In the genomic region with DNA sequence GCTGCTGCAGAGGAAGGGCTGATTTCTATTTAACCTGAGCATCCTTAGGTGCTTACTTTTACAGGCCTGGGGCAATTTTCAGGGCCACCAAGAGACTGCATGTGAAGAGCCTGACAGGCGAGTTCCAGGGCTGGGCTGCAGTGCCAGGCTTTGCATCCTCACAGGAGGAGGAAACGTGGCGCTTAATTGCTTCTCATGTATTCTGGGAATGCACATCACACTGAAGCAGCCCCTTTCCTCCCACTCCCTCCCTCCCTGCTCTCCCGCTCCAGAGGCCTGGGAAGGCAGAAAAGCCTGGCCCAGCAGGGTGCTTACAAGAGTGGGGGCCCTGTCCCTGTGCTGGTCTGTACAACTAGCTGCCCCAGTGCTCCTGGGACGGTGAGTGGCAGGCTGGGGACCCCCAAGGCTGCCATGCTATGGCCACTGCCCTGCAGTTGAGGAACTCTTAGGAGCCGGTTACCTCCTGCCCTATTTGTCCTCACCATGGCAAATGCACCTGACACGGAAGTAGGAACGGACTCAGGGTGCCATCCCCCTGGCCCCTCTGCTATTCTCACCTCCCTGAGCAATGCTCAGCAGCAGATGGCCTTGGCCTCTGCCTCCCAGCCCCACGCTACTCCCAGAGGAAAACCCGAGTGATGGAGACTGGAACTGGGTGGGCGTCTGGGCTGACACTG, we compare ENCODE assay signal across 18 cellular contexts.
DNase-seq lines count a peak whose midpoint lies in the region; ATAC-seq and TF ChIP-seq lines count a peak whose summit lies in the region.
"Had no signal": no experiment of that assay in that cellular context is flagged by ENCODE, and none has a peak within 500 bp of the region (broad histone marks: within the 10 kb centered on the region; RNA-seq: fewer than 3 reads in every experiment).

No MANE protein-coding gene starts in this region.

- peaks cover 13% of the 10 kb centered on the region for H3K4me1 Mint-ChIP-seq in WTC11
- H3K4me1 Mint-ChIP-seq: activated naive CD4-positive, alpha-beta T cell treated with anti-CD3 and anti-CD28 coated beads, Interleukin-2, amount 10 ng/mL, durations not matched to agents 7 days and 5 days; CD8-positive, alpha-beta memory T cell; naive B cell had no signal

- no peak for TF ChIP-seq CTCF in WTC11 (IDR thresholded peaks at IDR 0.05)

- H3K27me3 Mint-ChIP-seq in WTC11 (ENCODE audit: low read depth): no peaks in the 10 kb centered on the region
- H3K27me3 Mint-ChIP-seq: activated naive CD4-positive, alpha-beta T cell treated with anti-CD3 and anti-CD28 coated beads, Interleukin-2, amount 10 ng/mL, durations not matched to agents 7 days and 5 days had no signal

- no peaks in the 10 kb centered on the region for H3K36me3 Mint-ChIP-seq in WTC11
- H3K36me3 Mint-ChIP-seq: activated naive CD4-positive, alpha-beta T cell treated with anti-CD3 and anti-CD28 coated beads, Interleukin-2, amount 10 ng/mL, durations not matched to agents 7 days and 5 days; CD8-positive, alpha-beta memory T cell; naive B cell had no signal

- POLR2A ChIA-PET in WTC11 (lab: Charles Lee): interaction anchor here (0.5 kb wide), 1 partner anchor 151 kb away, joined by 3 read pairs; no protein-coding TSS in a partner anchor

- no peaks in the 10 kb centered on the region for H3K9me3 Mint-ChIP-seq in WTC11
- H3K9me3 Mint-ChIP-seq: activated naive CD4-positive, alpha-beta T cell treated with anti-CD3 and anti-CD28 coated beads, Interleukin-2, amount 10 ng/mL, durations not matched to agents 7 days and 5 days; CD8-positive, alpha-beta memory T cell; naive B cell had no signal

- ATAC-seq in WTC11: no peak
- ATAC-seq in GM18498 (IDR thresholded peaks at IDR 0.05; ENCODE audit: unreplicated experiment): no peak
- ATAC-seq in HG02973 (IDR thresholded peaks at IDR 0.05; ENCODE audit: unreplicated experiment): no peak

- H3K4me3 Mint-ChIP-seq in WTC11: no peak overlapping the region
- H3K4me3 Mint-ChIP-seq: activated naive CD4-positive, alpha-beta T cell treated with anti-CD3 and anti-CD28 coated beads, Interleukin-2, amount 10 ng/mL, durations not matched to agents 7 days and 5 days; CD8-positive, alpha-beta memory T cell had no signal

- CTCF ChIA-PET in WTC11 (lab: Charles Lee): interaction anchor here (0.6 to 1.5 kb wide), 17 partner anchors 10 to 293 kb away, joined by 3 to 10 read pairs (median 4); no protein-coding TSS in a partner anchor

- DNase-seq in NCI-H2171 treated with DMSO at 0.1 percent for 48 hours (lab: John Stamatoyannopoulos, UW) (peak; percentile 62), NCI-H2171 (lab: John Stamatoyannopoulos, UW) (no peak), NCI-H2081 treated with DMSO at 0.1 percent for 48 hours (lab: John Stamatoyannopoulos, UW) (peak; percentile 21), WTC11 (ENCODE audit: low spot score) (no peak), putamen (ENCODE audit: low spot score) (peak; percentile 34), NCI-H226 (no peak)
- DNase-seq: activated CD4-positive, alpha-beta T cell treated with anti-CD3 and anti-CD28 coated beads for 4 hours; activated naive CD4-positive, alpha-beta T cell treated with anti-CD3 and anti-CD28 coated beads, Interleukin-2, amount 10 ng/mL, durations not matched to agents 7 days and 5 days; effector CD4-positive, alpha-beta T cell; GF-D8; naive B cell; NCI-H446 treated with DMSO at 0.1 percent for 48 hours; RPMI8226; stimulated activated CD4-positive, alpha-beta T cell treated with anti-CD3 and anti-CD28 coated beads, Interleukin-2, amount 100 ng/mL, for 24 hours; T-helper 2 cell had no signal

- peak overlapping the region; percentile 17 for H3K27ac Mint-ChIP-seq in WTC11
- H3K27ac Mint-ChIP-seq: activated naive CD4-positive, alpha-beta T cell treated with anti-CD3 and anti-CD28 coated beads, Interleukin-2, amount 10 ng/mL, durations not matched to agents 7 days and 5 days; CD8-positive, alpha-beta memory T cell had no signal

TF ChIP-seq in WTC11, 78 proteins besides CTCF, POLR2A, EP300 and RAD21:
- TF ChIP-seq, protein P1, sequence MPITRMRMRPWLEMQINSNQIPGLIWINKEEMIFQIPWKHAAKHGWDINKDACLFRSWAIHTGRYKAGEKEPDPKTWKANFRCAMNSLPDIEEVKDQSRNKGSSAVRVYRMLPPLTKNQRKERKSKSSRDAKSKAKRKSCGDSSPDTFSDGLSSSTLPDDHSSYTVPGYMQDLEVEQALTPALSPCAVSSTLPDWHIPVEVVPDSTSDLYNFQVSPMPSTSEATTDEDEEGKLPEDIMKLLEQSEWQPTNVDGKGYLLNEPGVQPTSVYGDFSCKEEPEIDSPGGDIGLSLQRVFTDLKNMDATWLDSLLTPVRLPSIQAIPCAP (CRISPR knock-in tag; IDR thresholded peaks at IDR 0.05): no peak
- no peak for TF ChIP-seq ZNF219 (CRISPR knock-in tag; IDR thresholded peaks at IDR 0.05; ENCODE audit: borderline replicate concordance)
- no peak for TF ChIP-seq ETV6 (CRISPR knock-in tag; IDR thresholded peaks at IDR 0.05)
- TF ChIP-seq FOXK1 (CRISPR knock-in tag; IDR thresholded peaks at IDR 0.05): no peak
- TF ChIP-seq, protein P2, sequence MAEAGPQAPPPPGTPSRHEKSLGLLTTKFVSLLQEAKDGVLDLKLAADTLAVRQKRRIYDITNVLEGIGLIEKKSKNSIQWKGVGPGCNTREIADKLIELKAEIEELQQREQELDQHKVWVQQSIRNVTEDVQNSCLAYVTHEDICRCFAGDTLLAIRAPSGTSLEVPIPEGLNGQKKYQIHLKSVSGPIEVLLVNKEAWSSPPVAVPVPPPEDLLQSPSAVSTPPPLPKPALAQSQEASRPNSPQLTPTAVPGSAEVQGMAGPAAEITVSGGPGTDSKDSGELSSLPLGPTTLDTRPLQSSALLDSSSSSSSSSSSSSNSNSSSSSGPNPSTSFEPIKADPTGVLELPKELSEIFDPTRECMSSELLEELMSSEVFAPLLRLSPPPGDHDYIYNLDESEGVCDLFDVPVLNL (CRISPR knock-in tag; IDR thresholded peaks at IDR 0.05; ENCODE audit: borderline replicate concordance, low read depth): no peak
- no peak for TF ChIP-seq HMGA2 (CRISPR knock-in tag; IDR thresholded peaks at IDR 0.05)
- TF ChIP-seq, protein P3, sequence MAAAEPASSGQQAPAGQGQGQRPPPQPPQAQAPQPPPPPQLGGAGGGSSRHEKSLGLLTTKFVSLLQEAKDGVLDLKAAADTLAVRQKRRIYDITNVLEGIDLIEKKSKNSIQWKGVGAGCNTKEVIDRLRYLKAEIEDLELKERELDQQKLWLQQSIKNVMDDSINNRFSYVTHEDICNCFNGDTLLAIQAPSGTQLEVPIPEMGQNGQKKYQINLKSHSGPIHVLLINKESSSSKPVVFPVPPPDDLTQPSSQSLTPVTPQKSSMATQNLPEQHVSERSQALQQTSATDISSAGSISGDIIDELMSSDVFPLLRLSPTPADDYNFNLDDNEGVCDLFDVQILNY (CRISPR knock-in tag; IDR thresholded peaks at IDR 0.05): no peak
- no peak for TF ChIP-seq JAZF1 (CRISPR knock-in tag; IDR thresholded peaks at IDR 0.05)
- TF ChIP-seq, protein P4, sequence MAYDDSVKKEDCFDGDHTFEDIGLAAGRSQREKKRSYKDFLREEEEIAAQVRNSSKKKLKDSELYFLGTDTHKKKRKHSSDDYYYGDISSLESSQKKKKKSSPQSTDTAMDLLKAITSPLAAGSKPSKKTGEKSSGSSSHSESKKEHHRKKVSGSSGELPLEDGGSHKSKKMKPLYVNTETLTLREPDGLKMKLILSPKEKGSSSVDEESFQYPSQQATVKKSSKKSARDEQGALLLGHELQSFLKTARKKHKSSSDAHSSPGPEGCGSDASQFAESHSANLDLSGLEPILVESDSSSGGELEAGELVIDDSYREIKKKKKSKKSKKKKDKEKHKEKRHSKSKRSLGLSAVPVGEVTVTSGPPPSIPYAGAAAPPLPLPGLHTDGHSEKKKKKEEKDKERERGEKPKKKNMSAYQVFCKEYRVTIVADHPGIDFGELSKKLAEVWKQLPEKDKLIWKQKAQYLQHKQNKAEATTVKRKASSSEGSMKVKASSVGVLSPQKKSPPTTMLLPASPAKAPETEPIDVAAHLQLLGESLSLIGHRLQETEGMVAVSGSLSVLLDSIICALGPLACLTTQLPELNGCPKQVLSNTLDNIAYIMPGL (CRISPR knock-in tag; IDR thresholded peaks at IDR 0.05): no peak

Comparison
In these comparisons a context has a peak if more than half of its experiments do, and no peak if none do; other contexts are left out.
1. DNase-seq: peak in NCI-H2171 treated with DMSO at 0.1 percent for 48 hours (single experiment), NCI-H2081 treated with DMSO at 0.1 percent for 48 hours (single experiment) and putamen (single experiment); none in NCI-H2171 (single experiment), WTC11 (single experiment) and NCI-H226 (single experiment).